In the genomic region with DNA sequence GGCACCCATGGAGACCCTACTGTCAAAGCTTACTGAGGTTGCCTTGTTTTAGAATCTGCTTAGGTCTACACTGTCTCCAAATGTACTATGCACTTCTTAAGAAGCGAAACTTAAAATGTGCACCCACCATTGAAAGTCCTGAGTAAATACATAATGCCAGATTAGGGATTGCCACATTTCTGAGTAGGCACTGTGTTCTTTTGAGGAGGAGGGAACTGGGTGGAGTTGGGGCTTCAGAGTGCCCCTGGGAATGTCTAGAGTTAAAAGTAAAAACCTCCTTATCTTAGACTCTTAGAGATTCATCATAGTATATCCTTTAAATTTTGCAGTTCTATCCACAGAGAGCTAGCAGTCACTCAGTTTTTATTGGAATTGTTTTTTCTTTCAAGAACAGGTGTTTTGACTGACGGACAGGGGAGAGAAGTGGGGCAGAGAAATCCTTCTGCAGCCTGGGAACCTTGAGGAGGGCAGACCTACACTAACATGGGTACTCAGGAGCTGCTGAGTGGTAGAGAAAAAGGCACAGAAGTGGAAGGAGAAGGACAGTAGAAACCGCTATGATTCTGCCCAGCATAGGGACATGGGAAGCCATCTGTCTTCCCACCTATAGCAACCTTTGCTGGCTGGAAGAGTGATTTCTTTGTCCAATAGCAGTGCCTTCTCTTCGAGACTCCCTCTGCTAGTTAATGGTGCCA, we compare ENCODE assay signal across 12 cellular contexts. TPM values are rescaled to one million over a fixed set of nuclear protein-coding genes. Genes with fewer than 3 reads are reported as not detected.
DNase-seq lines count a peak whose midpoint lies in the region; ATAC-seq and TF ChIP-seq lines count a peak whose summit lies in the region.
"Had no signal": no experiment of that assay in that cellular context is flagged by ENCODE, and none has a peak within 500 bp of the region (broad histone marks: within the 10 kb centered on the region; RNA-seq: fewer than 3 reads in every experiment).

No MANE protein-coding gene starts in this region.

- H3K9ac ChIP-seq in PC-3 (ENCODE audit: low read length) (no peak overlapping the region; the same call in 1 of the 2 replicates), mesenchymal stem cell (ENCODE audit: low read length) (peak overlapping the region; percentile 88)

- peak overlapping the region; percentile 60 to 72 for H3K18ac ChIP-seq in mesenchymal stem cell (ENCODE audit: low read depth in 1 of 2, low read length in 2 of 2)

- no peak overlapping the region for H3K23ac ChIP-seq in mesenchymal stem cell (ENCODE audit: low read length in 2 of 2)

- H4K8ac ChIP-seq in mesenchymal stem cell (ENCODE audit: low read length): peak overlapping the region; percentile 47

- POLR2A ChIA-PET in PC-3 (lab: Charles Lee; ENCODE audit: unreplicated experiment) (no interaction called here), A673 (lab: Charles Lee; ENCODE audit: low non-redundant PET) (no interaction called here)

- no peaks in the 10 kb centered on the region for H3F3A ChIP-seq in PC-3 (ENCODE audit: low read length, unreplicated experiment)

- H3K36me3 ChIP-seq in PC-3 (ENCODE audit: low read depth, low read length): no peaks in the 10 kb centered on the region
- H3K36me3 ChIP-seq in mesenchymal stem cell (ENCODE audit: control insufficient read depth in 1 of 2, insufficient read depth in 2 of 2, low read depth in 1 of 2, low read length in 2 of 2): no peaks in the 10 kb centered on the region
- no peaks in the 10 kb centered on the region for H3K36me3 ChIP-seq in A673 (ENCODE audit: insufficient read depth, low read length, poor library complexity, severe bottlenecking)

- H2AK5ac ChIP-seq in mesenchymal stem cell (ENCODE audit: low read length, severe bottlenecking): peak overlapping the region; percentile 63

- no peak overlapping the region for H3K14ac ChIP-seq in mesenchymal stem cell (ENCODE audit: low read length in 2 of 2)

- H3K79me1 ChIP-seq in mesenchymal stem cell (replicated peaks; ENCODE audit: low read length, poor library complexity, severe bottlenecking): no peaks in the 10 kb centered on the region

- DNase-seq in PC-3 (no peak), cerebellum (ENCODE audit: low spot score) (peak; percentile 50), mesenchymal stem cell (no peak), stromal cell of bone marrow (ENCODE audit: low read depth) (peak; percentile 57), SW 1271 (lab: John Stamatoyannopoulos, UW) (no peak), D341Med (ENCODE audit: low spot score) (no peak), A673 (ENCODE audit: low spot score) (no peak), DMS153 (lab: John Stamatoyannopoulos, UW) (no peak)
- DNase-seq: activated T-cell treated with anti-CD3 and anti-CD28 coated beads, Interleukin-2, amount 50 U/mL, for 1 hour; nephron progenitor cell; SIG-M5 had no signal

- H4K20me1 ChIP-seq in PC-3 (ENCODE audit: low read length): no peaks in the 10 kb centered on the region

- no peaks in the 10 kb centered on the region for H3K79me2 ChIP-seq in PC-3 (ENCODE audit: low read length)

- H3K4me3 ChIP-seq in PC-3 (ENCODE audit: low read length) (no peak overlapping the region), mesenchymal stem cell (ENCODE audit: insufficient read depth in 1 of 2, low read depth in 1 of 2, low read length in 2 of 2) (peak overlapping the region in 1 of 2 experiments; percentile 38), A673 (ENCODE audit: low read depth, low read length, poor library complexity, severe bottlenecking) (no peak overlapping the region)
- H3K4me3 ChIP-seq: body of pancreas had no signal

- BruUV-seq in PC-3 (replicated peaks; lab: Mats Ljungman, UMichigan) (no TSS peak), A673 (replicated peaks; lab: Mats Ljungman, UMichigan) (no TSS peak)

- CTCF ChIA-PET in PC-3 (lab: Charles Lee): no interaction called here
- CTCF ChIA-PET in A673 (lab: Charles Lee): interaction anchor here (0.6 kb wide), 1 partner anchor 22 kb away, joined by 4 read pairs; no protein-coding TSS in a partner anchor

- TF ChIP-seq CTCF in PC-3 (conservative IDR thresholded peaks at IDR 0.05; ENCODE audit: low read depth, low read length) (no peak), A673 (conservative IDR thresholded peaks at IDR 0.05; ENCODE audit: low read depth, low read length) (no peak)

- WGBS in mesenchymal stem cell: 90% methylated on average over 4 of the region's 4 CpGs

- H3K9me3 ChIP-seq in PC-3 (ENCODE audit: low read length): no peaks in the 10 kb centered on the region
- no peaks in the 10 kb centered on the region for H3K9me3 ChIP-seq in mesenchymal stem cell (ENCODE audit: control insufficient read depth, low read length)
- no peaks in the 10 kb centered on the region for H3K9me3 ChIP-seq in A673 (ENCODE audit: low read depth, low read length, poor library complexity, severe bottlenecking)
- H3K9me3 ChIP-seq: body of pancreas had no signal

- peak overlapping the region; percentile 47 to 69 for H3K4ac ChIP-seq in mesenchymal stem cell (ENCODE audit: low read depth in 1 of 2, low read length in 2 of 2)

- no peak overlapping the region for H3K4me2 ChIP-seq in PC-3 (ENCODE audit: low read length)
- H3K4me2 ChIP-seq in mesenchymal stem cell (ENCODE audit: low read length, poor library complexity, severe bottlenecking): no peak overlapping the region

- peaks cover 30% of the 10 kb centered on the region for H3K4me1 ChIP-seq in PC-3 (ENCODE audit: insufficient read depth, low read length)
- H3K4me1 ChIP-seq in mesenchymal stem cell (ENCODE audit: control insufficient read depth, insufficient read depth, low read depth, low read length): peaks cover 11% of the 10 kb centered on the region
- no peaks in the 10 kb centered on the region for H3K4me1 ChIP-seq in A673 (ENCODE audit: insufficient read depth, low read length, poor library complexity, severe bottlenecking)

- H2BK5ac ChIP-seq in mesenchymal stem cell (ENCODE audit: low read depth, low read length, poor library complexity, severe bottlenecking): peak overlapping the region; percentile 9

- no peaks in the 10 kb centered on the region for H3K27me3 ChIP-seq in PC-3 (ENCODE audit: low read length)
- no peaks in the 10 kb centered on the region for H3K27me3 ChIP-seq in mesenchymal stem cell (ENCODE audit: control insufficient read depth in 1 of 2, insufficient read depth in 1 of 2, low read length in 2 of 2)
- H3K27me3 ChIP-seq in A673 (replicated peaks; ENCODE audit: insufficient read depth, low read depth, low read length, poor library complexity): no peaks in the 10 kb centered on the region
- H3K27me3 ChIP-seq: body of pancreas had no signal

- intact Hi-C loops in PC-3 (cut with micrococcal nuclease): no loop called here
- intact Hi-C loops in A673 (cut with micrococcal nuclease; ENCODE audit: unreplicated experiment): no loop called here

- peak overlapping the region; percentile 65 for H2BK15ac ChIP-seq in mesenchymal stem cell (ENCODE audit: low read depth, poor library complexity, severe bottlenecking)

- no peak overlapping the region for H2AFZ ChIP-seq in PC-3 (ENCODE audit: low read length)
- no peak overlapping the region for H2AFZ ChIP-seq in mesenchymal stem cell (ENCODE audit: low read depth, low read length)

- no peak for ATAC-seq in PC-3

- no peak overlapping the region for H4K91ac ChIP-seq in mesenchymal stem cell (ENCODE audit: low read length)

- peak overlapping the region; percentile 35 for H2BK120ac ChIP-seq in mesenchymal stem cell (ENCODE audit: low read depth, low read length)

- H3K9me2 ChIP-seq in PC-3 (replicated peaks; ENCODE audit: low read length): no peaks in the 10 kb centered on the region

- H3K27ac ChIP-seq in PC-3 (ENCODE audit: low read length): peak overlapping the region; percentile 97
- peak overlapping the region; percentile 55 for H3K27ac ChIP-seq in mesenchymal stem cell (ENCODE audit: low read length, poor library complexity, severe bottlenecking)
- H3K27ac ChIP-seq in A673 (ENCODE audit: low read depth, low read length, poor library complexity, severe bottlenecking): no peak overlapping the region
- H3K27ac ChIP-seq: body of pancreas had no signal

- peak overlapping the region; percentile 71 to 80 for H2BK12ac ChIP-seq in mesenchymal stem cell (ENCODE audit: low read length in 2 of 2)

RNA-seq across cellular contexts. Expression of gene MICAL2, which starts 33.4 kb away (rescaled TPM):
- 50.1 and 62.9 TPM in 2 replicates for total RNA-seq in PC-3 (2014; rRNA removed)
- 20.0 TPM for total RNA-seq in cerebellum
- polyA plus RNA-seq in mesenchymal stem cell (2013, experiment 1 of 2): 96.9 TPM
- polyA plus RNA-seq in mesenchymal stem cell (2013, experiment 2 of 2): 100 TPM
- total RNA-seq in A673 (2021): 0.44 and 1.1 TPM in 2 replicates

Comparison
In these comparisons a context has a peak if more than half of its experiments do, and no peak if none do; other contexts are left out.
1. DNase-seq: peak in cerebellum (single experiment) and stromal cell of bone marrow (single experiment); none in PC-3 (single experiment), mesenchymal stem cell (single experiment), SW 1271 (0 of 2), D341Med (single experiment), A673 (single experiment) and DMS153 (single experiment).
2. RNA of gene MICAL2, which starts 33.4 kb away (total RNA-seq): 50.1 to 62.9 TPM in PC-3 and 20.0 TPM in cerebellum (single experiment); 0.44 to 1.1 TPM in A673; every median in the first group is over 10 times any median in the second.